10 cellular contexts compared by ENCODE assay signal in genomic region chr14:22559041-22559440, GRCh38. TPM values are rescaled to one million over a fixed set of nuclear protein-coding genes. Genes with fewer than 3 reads are reported as not detected.
A peak's percentile ranks its signal among the peaks of the same experiment; 100 is the strongest.
DNase-seq lines count a peak whose midpoint lies in the region; ATAC-seq, FAIRE-seq and TF ChIP-seq lines count a peak whose summit lies in the region.
"Had no signal": no experiment of that assay in that cellular context is flagged by ENCODE, and none has a peak within 500 bp of the region (broad histone marks: within the 10 kb centered on the region; RNA-seq: fewer than 3 reads in every experiment).

No MANE protein-coding gene starts in this region.

- TF ChIP-seq EP300 in GM12878 (IDR thresholded peaks at IDR 0.05; ENCODE audit: borderline replicate concordance in 1 of 2, control insufficient read depth in 1 of 2, low read depth in 2 of 2, low read length in 2 of 2) = no peak

- RAD21 ChIA-PET in GM12878 (lab: Charles Lee; ENCODE audit: unreplicated experiment) = interaction anchor here (1.2 to 3.5 kb wide), 7 partner anchors 8 to 174 kb away, joined by 4 to 61 read pairs (median 9); no protein-coding TSS in a partner anchor

- no peak for ATAC-seq in GM12878
- no peak for ATAC-seq in natural killer cell treated with Interleukin-12 subunit alpha and Interleukin-12 subunit beta and Interleukin-15 and Interleukin-18, amount 100 ng/mL, for 72 hours
- ATAC-seq in left lung = no peak

- 0 out of 20 replicates have a peak overlapping the region, but pooled peaks of 1 of the 10 experiments have one; percentile 15 for H3K4me3 ChIP-seq in BLaER1 treated with 17β-estradiol and CSF1 and Interleukin-3, amounts not matched to agents 10 nM and 100 nM
- no peak overlapping the region for H3K4me3 ChIP-seq in GM12878
- H3K4me3 ChIP-seq in left lung = no peak overlapping the region

- H3K9ac ChIP-seq in BLaER1 treated with 17β-estradiol and CSF1 and Interleukin-3, amounts not matched to agents 10 nM and 100 nM = peak overlapping the region in 9 of 11 experiments; percentile 84 to 99 (median 97); a peak in 16 of 22 replicates
- no peak overlapping the region for H3K9ac ChIP-seq in GM12878 (ENCODE audit: control insufficient read depth, insufficient read depth, low read length)

- peaks cover 91 to 100% (median 97%) of the 10 kb centered on the region in 10 experiments for H3K4me1 ChIP-seq in BLaER1 treated with 17β-estradiol and CSF1 and Interleukin-3, amounts not matched to agents 10 nM and 100 nM
- H3K4me1 ChIP-seq in GM12878 (ENCODE audit: control insufficient read depth, insufficient read depth, low read length) = peaks cover 80% of the 10 kb centered on the region
- peaks cover 16 to 69% of the 10 kb centered on the region in 2 donors for H3K4me1 ChIP-seq in left lung

- H3K4me3 Mint-ChIP-seq in HFFc6 = no peak overlapping the region
- peak overlapping the region; percentile 74 for H3K4me3 Mint-ChIP-seq in natural killer cell treated with Interleukin-12 subunit alpha and Interleukin-12 subunit beta and Interleukin-15 and Interleukin-18, amount 100 ng/mL, for 72 hours

- peaks cover 9% of the 10 kb centered on the region for H3K79me2 ChIP-seq in GM12878 (ENCODE audit: control insufficient read depth, insufficient read depth, low read length)

- H3K36me3 Mint-ChIP-seq in HFFc6 (ENCODE audit: low read depth) = no peaks in the 10 kb centered on the region; the same call in 1 of the 2 replicates
- H3K36me3 Mint-ChIP-seq in natural killer cell treated with Interleukin-12 subunit alpha and Interleukin-12 subunit beta and Interleukin-15 and Interleukin-18, amount 100 ng/mL, for 72 hours = no peaks in the 10 kb centered on the region

- DNase-seq in HFFc6 = no peak
- no peak for DNase-seq in GM12878 (ENCODE audit: low read depth, low spot score)
- DNase-seq in natural killer cell treated with Interleukin-12 subunit alpha and Interleukin-12 subunit beta and Interleukin-15 and Interleukin-18, amount 100 ng/mL, for 72 hours (ENCODE audit: low spot score) = no peak
- no peak for DNase-seq in left lung
- DNase-seq in superior temporal gyrus (ENCODE audit: extremely low spot score) = no peak
- no peak for DNase-seq in iPS-NIHi7 (ENCODE audit: extremely low spot score)
- no peak for DNase-seq in hypothalamus (lab: John Stamatoyannopoulos, UW)
- DNase-seq: effector CD4-positive, alpha-beta T cell; MV-4-11 had no signal

- SMC1A ChIA-PET in GM12878 (lab: Charles Lee; ENCODE audit: uncharacterized antibody, unreplicated experiment) = interaction anchor here (1.0 to 4.9 kb wide), 7 partner anchors 9 to 168 kb away, joined by 3 to 134 read pairs (median 3); no protein-coding TSS in a partner anchor

- H2AFZ ChIP-seq in GM12878 (ENCODE audit: control insufficient read depth, low read depth, low read length) = no peak overlapping the region

- CTCF ChIA-PET in GM12878 (lab: Yijun Ruan, JAX) = interaction anchor here (1.0 to 12.5 kb wide), 8 partner anchors 10 to 294 kb away, joined by 3 to 236 read pairs (median 6); no protein-coding TSS in a partner anchor

- FAIRE-seq in GM12878 (lab: Jason Lieb, UNC) = no peak

- H3K27ac Mint-ChIP-seq in HFFc6 = peak overlapping the region; percentile 12; the same call in 1 of the 2 replicates
- peak overlapping the region; percentile 98 to 100 for H3K27ac Mint-ChIP-seq in natural killer cell treated with Interleukin-12 subunit alpha and Interleukin-12 subunit beta and Interleukin-15 and Interleukin-18, amount 100 ng/mL, for 72 hours

- peaks cover 38% of the 10 kb centered on the region for H3K4me1 Mint-ChIP-seq in HFFc6 (ENCODE audit: low read depth)
- peaks cover 82 to 84% of the 10 kb centered on the region in 2 donors for H3K4me1 Mint-ChIP-seq in natural killer cell treated with Interleukin-12 subunit alpha and Interleukin-12 subunit beta and Interleukin-15 and Interleukin-18, amount 100 ng/mL, for 72 hours (ENCODE audit: low read depth in 2 of 2)

- POLR2A ChIA-PET in GM12878 (lab: Charles Lee) = interaction anchor here (0.8 to 7.7 kb wide), 4 partner anchors 10 to 312 kb away, joined by 3 to 74 read pairs (median 10); partner anchors contain the start of gene LRP10

- peak overlapping the region in 10 of 11 experiments; percentile 86 to 100 (median 100); a peak in 19 of 22 replicates for H3K27ac ChIP-seq in BLaER1 treated with 17β-estradiol and CSF1 and Interleukin-3, amounts not matched to agents 10 nM and 100 nM
- peak overlapping the region; percentile 100 for H3K27ac ChIP-seq in GM12878 (ENCODE audit: control insufficient read depth, insufficient read depth)
- H3K27ac ChIP-seq in left lung = peak overlapping the region in 1 of 2 donors; percentile 60

- H4K20me1 ChIP-seq in BLaER1 treated with 17β-estradiol and CSF1 and Interleukin-3, amounts not matched to agents 10 nM and 100 nM = no peaks in the 10 kb centered on the region
- H4K20me1 ChIP-seq in GM12878 (ENCODE audit: control insufficient read depth, insufficient read depth) = no peaks in the 10 kb centered on the region

- H3K4me2 ChIP-seq in BLaER1 treated with 17β-estradiol and CSF1 and Interleukin-3, amounts not matched to agents 10 nM and 100 nM = peak overlapping the region; percentile 85 to 98 (median 92)
- H3K4me2 ChIP-seq in GM12878 (ENCODE audit: control insufficient read depth, insufficient read depth) = no peak overlapping the region

- no TSS peak for BruUV-seq in GM12878 (replicated peaks; lab: Mats Ljungman, UMichigan)

- no peaks in the 10 kb centered on the region for H3K9me3 ChIP-seq in BLaER1 treated with 17β-estradiol and CSF1 and Interleukin-3, amounts not matched to agents 10 nM and 100 nM (replicated peaks in 1 of 11)
- no peaks in the 10 kb centered on the region for H3K9me3 ChIP-seq in GM12878 (replicated peaks; ENCODE audit: control insufficient read depth, insufficient read depth, low read length)
- no peaks in the 10 kb centered on the region for H3K9me3 ChIP-seq in left lung

- no peaks in the 10 kb centered on the region for H3K27me3 Mint-ChIP-seq in HFFc6 (ENCODE audit: insufficient read depth)
- no peaks in the 10 kb centered on the region for H3K27me3 Mint-ChIP-seq in natural killer cell treated with Interleukin-12 subunit alpha and Interleukin-12 subunit beta and Interleukin-15 and Interleukin-18, amount 100 ng/mL, for 72 hours

- H3K36me3 ChIP-seq in BLaER1 treated with 17β-estradiol and CSF1 and Interleukin-3, amounts not matched to agents 10 nM and 100 nM = peaks cover 0 to 17% (median 5%) of the 10 kb centered on the region in 11 experiments; a peak in 9 of 22 replicates
- H3K36me3 ChIP-seq in GM12878 (ENCODE audit: control insufficient read depth in 2 of 2, insufficient read depth in 2 of 2, low read length in 1 of 2) = no peaks in the 10 kb centered on the region; a peak in 1 of 4 replicates
- H3K36me3 ChIP-seq in left lung = peaks cover 0 to 10% of the 10 kb centered on the region in 2 donors

- TF ChIP-seq RAD21 in GM12878 (IDR thresholded peaks at IDR 0.05; ENCODE audit: insufficient read depth, low read depth, low read length) = no peak

- 100% methylated on average over 1 of the region's 1 CpG for WGBS in GM12878 (ENCODE audit: insufficient coverage, insufficient replicate concordance, low lambda C conversion rate, missing lambda C conversion rate)

- H3K9me3 Mint-ChIP-seq in HFFc6 = no peaks in the 10 kb centered on the region
- H3K9me3 Mint-ChIP-seq in natural killer cell treated with Interleukin-12 subunit alpha and Interleukin-12 subunit beta and Interleukin-15 and Interleukin-18, amount 100 ng/mL, for 72 hours = no peaks in the 10 kb centered on the region

- no peak for TF ChIP-seq POLR2A in GM12878 (IDR thresholded peaks at IDR 0.05; ENCODE audit: low read depth, low read length)

- TF ChIP-seq CTCF in HFFc6 (IDR thresholded peaks at IDR 0.05) (no peak), GM12878 (IDR thresholded peaks at IDR 0.05 in 2 of 3, conservative IDR thresholded peaks at IDR 0.05 in 1 of 3; ENCODE audit: control insufficient read depth in 2 of 3, extremely low read depth in 1 of 3, insufficient read depth in 1 of 3, low read depth in 3 of 3, low read length in 3 of 3) (no peak), left lung (IDR thresholded peaks at IDR 0.05) (no peak)

- in situ Hi-C loops in GM12878 (cut with MboI) = no loop called here

- intact Hi-C loops in GM12878 (cut with micrococcal nuclease; ENCODE audit: unreplicated experiment) = loop anchor here (5.0 kb wide), 2 partner anchors 247 to 293 kb away; no protein-coding TSS in a partner anchor
- intact Hi-C loops in left lung (cut with DNase I) = no loop called here

- H3K27me3 ChIP-seq in BLaER1 treated with 17β-estradiol and CSF1 and Interleukin-3, amounts not matched to agents 10 nM and 100 nM = no peaks in the 10 kb centered on the region
- no peaks in the 10 kb centered on the region for H3K27me3 ChIP-seq in GM12878 (replicated peaks in 1 of 2; ENCODE audit: control insufficient read depth in 2 of 2, insufficient read depth in 2 of 2, low read length in 1 of 2)
- no peaks in the 10 kb centered on the region for H3K27me3 ChIP-seq in left lung

RNA-seq across cellular contexts. Expression of gene DAD1, which starts 30.0 kb away (rescaled TPM):
- total RNA-seq in HFFc6 (2021; fragmentation: NEBNext Ultra II Directional; extraction: Animal tissue kit (Norgen Biotek cat#: 25700)) = 100 to 1,000 TPM; 292 to 311 (median 302) TPM
- total RNA-seq in GM12878 (2013; cell fraction: nucleolus; rRNA removed) = 77.8 and 78.3 TPM in 2 replicates
- 248 and 269 TPM in 2 replicates for total RNA-seq in GM12878 (2014; rRNA removed)
- 210 and 218 TPM in 2 replicates for total RNA-seq in GM12878 (2014; rRNA removed; fragmentation: Illumina TruSeq; extraction: Trizol)
- 161 and 169 TPM in 2 replicates for total RNA-seq in GM12878 (2021)
- polyA plus RNA-seq in GM12878 (2011; ENCODE audit: low read depth) = 154 TPM
- polyA plus RNA-seq in GM12878 (2011; rRNA removed) = 302 and 306 TPM in 2 replicates
- 434 and 580 TPM in 2 replicates for polyA plus RNA-seq in GM12878 (2011; cell fraction: cytosol; rRNA removed)
- polyA plus RNA-seq in GM12878 (2011; cell fraction: nucleus; rRNA removed) = 112 and 139 TPM in 2 replicates
- polyA plus RNA-seq in GM12878 (2012) = 237 and 253 TPM in 2 replicates
- 306 and 315 TPM in 2 replicates for polyA plus RNA-seq in GM12878 (2014; fragmentation: Illumina TruSeq; extraction: Trizol)
- polyA plus RNA-seq in GM12878 (2014; fragmentation: Nextera tagmentation; extraction: Ambion mirVana) = 100 to 1,000 TPM; 711 to 920 TPM
- 294 and 324 TPM in 2 replicates for polyA plus RNA-seq in GM12878 (2014; rRNA removed)
- 100 to 1,000 TPM; 604 to 609 TPM for polyA plus RNA-seq in GM12878 (2016; fragmentation: Nextera tagmentation; extraction: Ambion mirVana)
- polyA minus RNA-seq in GM12878 (2011; rRNA and poly(A)+ RNA removed) = 104 and 162 TPM in 2 replicates
- 33.4 and 47.1 TPM in 2 replicates for polyA minus RNA-seq in GM12878 (2011; cell fraction: cytosol; rRNA and poly(A)+ RNA removed)
- polyA minus RNA-seq in GM12878 (2011; cell fraction: nucleus; rRNA and poly(A)+ RNA removed) = 42.2 and 59.7 TPM in 2 replicates
- 100 to 1,000 TPM; 147 to 221 TPM for total RNA-seq in natural killer cell treated with Interleukin-12 subunit alpha and Interleukin-12 subunit beta and Interleukin-15 and Interleukin-18, amount 100 ng/mL, for 72 hours
- total RNA-seq in left lung = 100 to 1,000 TPM; 220 to 251 TPM

RNA-seq across cellular contexts. Expression of gene ABHD4, which starts 39.1 kb away (rescaled TPM):
- total RNA-seq in HFFc6 (2021; fragmentation: NEBNext Ultra II Directional; extraction: Animal tissue kit (Norgen Biotek cat#: 25700)) = 10 to 100 TPM; 22.2 to 31.6 (median 27.5) TPM
- 21.4 and 23.0 TPM in 2 replicates for total RNA-seq in GM12878 (2013; cell fraction: nucleolus; rRNA removed)
- total RNA-seq in GM12878 (2014; rRNA removed) (4.7 and 5.6 TPM in 2 replicates), GM12878 (2014; rRNA removed; fragmentation: Illumina TruSeq; extraction: Trizol) (4.7 and 5.4 TPM in 2 replicates), GM12878 (2021) (10.2 and 15.1 TPM in 2 replicates), left lung (10 to 100 TPM; 33.6 to 51.0 TPM)
- polyA plus RNA-seq in GM12878 (2011; ENCODE audit: low read depth) = 10.5 TPM
- polyA plus RNA-seq in GM12878 (2011; rRNA removed) (17.4 and 28.7 TPM in 2 replicates), GM12878 (2014; fragmentation: Illumina TruSeq; extraction: Trizol) (10.6 and 12.9 TPM in 2 replicates), GM12878 (2014; fragmentation: Nextera tagmentation; extraction: Ambion mirVana) (1 to 10 TPM; 7.7 to 7.9 TPM), GM12878 (2014; rRNA removed) (10.5 and 11.5 TPM in 2 replicates), GM12878 (2016; fragmentation: Nextera tagmentation; extraction: Ambion mirVana) (10 to 100 TPM; 12.6 to 14.3 TPM)
- 33.7 and 34.0 TPM in 2 replicates for polyA plus RNA-seq in GM12878 (2011; cell fraction: cytosol; rRNA removed)
- polyA plus RNA-seq in GM12878 (2011; cell fraction: nucleus; rRNA removed) = 19.1 and 31.7 TPM in 2 replicates
- 10.8 and 15.4 TPM in 2 replicates for polyA plus RNA-seq in GM12878 (2012)
- polyA minus RNA-seq in GM12878 (2011; rRNA and poly(A)+ RNA removed) = 25.3 and 34.6 TPM in 2 replicates
- 6.5 and 7.5 TPM in 2 replicates for polyA minus RNA-seq in GM12878 (2011; cell fraction: cytosol; rRNA and poly(A)+ RNA removed)
- 11.6 and 12.0 TPM in 2 replicates for polyA minus RNA-seq in GM12878 (2011; cell fraction: nucleus; rRNA and poly(A)+ RNA removed)
- 10 to 100 TPM in 1 of 2 donors, 1 to 10 TPM in 1; 8.4 to 36.8 TPM for total RNA-seq in natural killer cell treated with Interleukin-12 subunit alpha and Interleukin-12 subunit beta and Interleukin-15 and Interleukin-18, amount 100 ng/mL, for 72 hours
